17 cellular contexts compared by ENCODE assay signal in genomic region chr20:43571310-43571709, GRCh38. TPM values are rescaled to one million over a fixed set of nuclear protein-coding genes. Genes with fewer than 3 reads are reported as not detected.
"Had no signal": no experiment of that assay in that cellular context is flagged by ENCODE, and none has a peak within 500 bp of the region (broad histone marks: within the 10 kb centered on the region; RNA-seq: fewer than 3 reads in every experiment).

No MANE protein-coding gene starts in this region.

- H3K36me3 Mint-ChIP-seq: activated naive CD8-positive, alpha-beta T cell; immature natural killer cell had no signal

- H3K4me1 ChIP-seq: esophagus muscularis mucosa, gastroesophageal sphincter, heart left ventricle, psoas muscle, tibial nerve, uterus had no signal

- H3K9me3 ChIP-seq: esophagus muscularis mucosa, gastroesophageal sphincter, heart left ventricle, psoas muscle, tibial nerve, uterus had no signal

- H3K4me3 Mint-ChIP-seq: activated naive CD8-positive, alpha-beta T cell; activated T-helper 1 cell treated with anti-CD3 and anti-CD28 coated beads, Interleukin-12 subunit alpha, Interleukin-12 subunit beta, Interleukin-2, Interleukin-4 antibody, amounts not matched to agents 30 ng/mL and 10 ng/mL and 1 ng/mL, durations not matched to agents 14 hours and 24 hours and 36 hours; immature natural killer cell; neural crest cell; stimulated activated naive CD8-positive, alpha-beta T cell treated with anti-CD3 and anti-CD28 coated beads, Interleukin-15, Interleukin-2, amounts not matched to agents 100 ng/mL and 50 ng/mL, for 24 hours had no signal

- DNase-seq: activated CD4-positive, alpha-beta T cell treated with anti-CD3 and anti-CD28 coated beads, Interleukin-2, amount 50 U/mL, for 4 hours; activated gamma-delta T cell treated with Interleukin-2 at 50 U/mL for 16 hours; dermis blood vessel endothelial cell; effector memory CD4-positive, alpha-beta T cell; heart left ventricle; immature natural killer cell; left ventricle myocardium superior; psoas muscle; right cardiac atrium; uterus had no signal

- H3K27ac ChIP-seq: esophagus muscularis mucosa, gastroesophageal sphincter, heart left ventricle, psoas muscle, tibial nerve, uterus had no signal

- H3K27me3 ChIP-seq: esophagus muscularis mucosa, gastroesophageal sphincter, heart left ventricle, tibial nerve, uterus had no signal

- H3K27ac Mint-ChIP-seq: activated naive CD8-positive, alpha-beta T cell; activated T-helper 1 cell treated with anti-CD3 and anti-CD28 coated beads, Interleukin-12 subunit alpha, Interleukin-12 subunit beta, Interleukin-2, Interleukin-4 antibody, amounts not matched to agents 30 ng/mL and 10 ng/mL and 1 ng/mL, durations not matched to agents 14 hours and 24 hours and 36 hours; stimulated activated naive CD8-positive, alpha-beta T cell treated with anti-CD3 and anti-CD28 coated beads, Interleukin-15, Interleukin-2, amounts not matched to agents 100 ng/mL and 50 ng/mL, for 24 hours had no signal

- H3K27me3 Mint-ChIP-seq: activated naive CD8-positive, alpha-beta T cell; stimulated activated naive CD8-positive, alpha-beta T cell treated with anti-CD3 and anti-CD28 coated beads, Interleukin-15, Interleukin-2, amounts not matched to agents 100 ng/mL and 50 ng/mL, for 24 hours had no signal

- H3K36me3 ChIP-seq: esophagus muscularis mucosa, gastroesophageal sphincter, heart left ventricle, uterus had no signal

- H3K9me3 Mint-ChIP-seq: activated T-helper 1 cell treated with anti-CD3 and anti-CD28 coated beads, Interleukin-12 subunit alpha, Interleukin-12 subunit beta, Interleukin-2, Interleukin-4 antibody, amounts not matched to agents 30 ng/mL and 10 ng/mL and 1 ng/mL, durations not matched to agents 14 hours and 24 hours and 36 hours; immature natural killer cell; neural crest cell; stimulated activated naive CD8-positive, alpha-beta T cell treated with anti-CD3 and anti-CD28 coated beads, Interleukin-15, Interleukin-2, amounts not matched to agents 100 ng/mL and 50 ng/mL, for 24 hours had no signal

- H3K4me3 ChIP-seq: esophagus muscularis mucosa, gastroesophageal sphincter, heart left ventricle, psoas muscle, tibial nerve, uterus had no signal

- H3K4me1 Mint-ChIP-seq: immature natural killer cell had no signal

- ATAC-seq: gastroesophageal sphincter, heart left ventricle, left ventricle myocardium superior, psoas muscle, right cardiac atrium had no signal

RNA-seq across cellular contexts. Expression of gene SGK2, which starts 12.5 kb away (rescaled TPM):
- total RNA-seq: activated T-helper 1 cell treated with anti-CD3 and anti-CD28 coated beads, Interleukin-12 subunit alpha, Interleukin-12 subunit beta, Interleukin-2, Interleukin-4 antibody, amounts not matched to agents 30 ng/mL and 10 ng/mL and 1 ng/mL, durations not matched to agents 14 hours and 24 hours and 36 hours had no signal
- polyA plus RNA-seq: immature natural killer cell had no signal
